In genomic region chrX:69195197-69195596, GRCh38 we compare ENCODE assay signal across 20 cellular contexts.
"Had no signal": no experiment of that assay in that cellular context is flagged by ENCODE, and none has a peak within 500 bp of the region (broad histone marks: within the 10 kb centered on the region; RNA-seq: fewer than 3 reads in every experiment).

No MANE protein-coding gene starts in this region.

- DNase-seq: cerebellar nuclear complex; endodermal cell; erythroblast; foreskin melanocyte; hippocampal formation; kidney glomerular epithelial cell; left lung; lower lobe of right lung; naive B cell; posterior cingulate gyrus; small intestine; stimulated activated CD4-positive, alpha-beta T cell treated with anti-CD3 and anti-CD28 coated beads, Interleukin-12 subunit alpha, Interleukin-12 subunit beta, amount 100 ng/mL, for 4 hours; stimulated activated naive CD4-positive, alpha-beta T cell; stomach; substantia nigra; transverse colon had no signal

- H3K4me3 Mint-ChIP-seq: dendritic cell treated with granulocyte-macrophage colony-stimulating factor and Interleukin-4, amounts not matched to agents 40 ng/mL and 50 ng/mL, for 4 days; endodermal cell; memory B cell; nephron had no signal

- H3K4me1 Mint-ChIP-seq: endodermal cell, memory B cell, naive B cell had no signal

- H3K9me3 ChIP-seq: left lung, lower lobe of right lung, stomach, thoracic aorta, transverse colon had no signal

- H3K27me3 Mint-ChIP-seq: memory B cell had no signal

- H3K36me3 ChIP-seq: left lung, lower lobe of right lung, stomach, thoracic aorta, transverse colon had no signal

- H3K27me3 ChIP-seq: left lung, transverse colon had no signal

- H3K27ac ChIP-seq: left lung, lower lobe of right lung, stomach, thoracic aorta, transverse colon had no signal

- H3K36me3 Mint-ChIP-seq: memory B cell, naive B cell had no signal

- ATAC-seq: left lung, lower lobe of right lung had no signal

- H3K4me3 ChIP-seq: left lung, lower lobe of right lung, stomach, thoracic aorta, transverse colon had no signal

- H3K9me3 Mint-ChIP-seq: dendritic cell treated with granulocyte-macrophage colony-stimulating factor and Interleukin-4, amounts not matched to agents 40 ng/mL and 50 ng/mL, for 4 days; memory B cell; naive B cell; nephron had no signal

- H3K4me1 ChIP-seq: left lung, lower lobe of right lung, stomach, transverse colon had no signal

- H3K27ac Mint-ChIP-seq: dendritic cell treated with granulocyte-macrophage colony-stimulating factor and Interleukin-4, amounts not matched to agents 40 ng/mL and 50 ng/mL, for 4 days; endodermal cell; memory B cell; naive B cell had no signal
